ENCODE assay signal across 8 cellular contexts in the genomic region with DNA sequence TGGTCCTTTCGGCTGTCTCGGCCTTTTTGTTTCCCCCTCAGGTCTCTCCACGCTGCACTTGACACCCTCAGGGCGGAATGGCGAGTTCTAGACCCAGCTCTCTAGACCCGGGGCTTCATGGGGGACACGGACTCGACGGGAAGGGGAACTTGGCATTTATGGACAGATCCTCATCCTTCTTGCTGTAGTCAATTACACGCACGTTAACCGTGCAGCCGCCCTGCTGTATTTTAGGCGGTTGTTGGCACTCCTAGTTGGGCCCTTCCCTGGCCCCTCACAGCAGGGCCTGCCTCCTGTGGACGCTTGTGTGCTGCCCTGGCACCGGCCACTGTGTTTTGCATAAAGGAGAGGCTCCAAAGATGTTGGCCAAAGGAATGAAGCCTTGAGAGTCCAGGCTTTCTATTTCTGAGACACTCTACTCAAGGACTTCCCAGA. TPM values are rescaled to one million over a fixed set of nuclear protein-coding genes. Genes with fewer than 3 reads are reported as not detected.
DNase-seq lines count a peak whose midpoint lies in the region; ATAC-seq and TF ChIP-seq lines count a peak whose summit lies in the region.

No MANE protein-coding gene starts in this region.

- peak overlapping the region; percentile 8 to 84 for H3K18ac ChIP-seq in mesenchymal stem cell (ENCODE audit: low read depth in 1 of 2, low read length in 2 of 2)

- H2BK12ac ChIP-seq in mesenchymal stem cell (ENCODE audit: low read length in 2 of 2): peak overlapping the region in 1 of 2 experiments; percentile 29

- H2BK5ac ChIP-seq in mesenchymal stem cell (ENCODE audit: low read depth, low read length, poor library complexity, severe bottlenecking): no peak overlapping the region

- POLR2A ChIA-PET in BJ (lab: Charles Lee): no interaction called here

- H2BK120ac ChIP-seq in mesenchymal stem cell (ENCODE audit: low read depth, low read length): no peak overlapping the region

- TF ChIP-seq CTCF in BJ (IDR thresholded peaks at IDR 0.05; ENCODE audit: insufficient read depth, low read depth, low read length) (no peak), GM20000 (IDR thresholded peaks at IDR 0.05; ENCODE audit: extremely low read depth, missing control alignments) (no peak), tibial nerve (IDR thresholded peaks at IDR 0.05) (no peak)

- WGBS in mesenchymal stem cell: 43% methylated on average over 14 of the region's 16 CpGs
- WGBS in tibial nerve, 2 donors: 15 to 17% methylated on average over 10 to 16 of the region's 16 CpGs

- ATAC-seq in HG03097 (IDR thresholded peaks at IDR 0.05; ENCODE audit: low FRiP score, unreplicated experiment): no peak

- H3K9me3 ChIP-seq in SK-N-MC (ENCODE audit: low read depth, low read length) (no peaks in the 10 kb centered on the region), mesenchymal stem cell (ENCODE audit: control insufficient read depth, low read length) (no peaks in the 10 kb centered on the region), tibial nerve (no peaks in the 10 kb centered on the region)

- H3K4me1 ChIP-seq in mesenchymal stem cell (ENCODE audit: control insufficient read depth, insufficient read depth, low read depth, low read length): peaks cover 6% of the 10 kb centered on the region
- peaks cover 0 to 27% (median 7%) of the 10 kb centered on the region in 4 donors for H3K4me1 ChIP-seq in tibial nerve

- H3K9ac ChIP-seq in SK-N-MC (ENCODE audit: insufficient read length) (no peak overlapping the region), mesenchymal stem cell (ENCODE audit: low read length) (peak overlapping the region; percentile 99)

- TF ChIP-seq EP300 in tibial nerve (IDR thresholded peaks at IDR 0.05): no peak

- no peak for DNase-seq in BJ (ENCODE audit: low read depth)
- DNase-seq in GM20000 (ENCODE audit: low spot score): peak; percentile 35
- no peak for DNase-seq in SK-N-MC (ENCODE audit: low read depth, low spot score)
- DNase-seq in effector CD8-positive, alpha-beta T cell (lab: John Stamatoyannopoulos, UW): peak; percentile 14
- DNase-seq in mesenchymal stem cell: peak; percentile 28
- DNase-seq in tibial nerve (ENCODE audit: low spot score in 2 of 2): peak; percentile 17 to 36
- DNase-seq in GOT3 (lab: John Stamatoyannopoulos, UW): no peak

- peak overlapping the region; percentile 71 for H4K91ac ChIP-seq in mesenchymal stem cell (ENCODE audit: low read length)

- H4K8ac ChIP-seq in mesenchymal stem cell (ENCODE audit: low read length): peak overlapping the region; percentile 86

- H3K36me3 ChIP-seq in BJ (ENCODE audit: control insufficient read depth, insufficient read depth, low read length) (no peaks in the 10 kb centered on the region), SK-N-MC (ENCODE audit: insufficient read depth, low read length) (peaks cover 28% of the 10 kb centered on the region), mesenchymal stem cell (ENCODE audit: control insufficient read depth in 1 of 2, insufficient read depth in 2 of 2, low read depth in 1 of 2, low read length in 2 of 2) (peaks cover 0 to 7% of the 10 kb centered on the region in 2 experiments), tibial nerve (peaks cover 0 to under 1% (median 0%) of the 10 kb centered on the region in 3 donors)

- peak overlapping the region; percentile 49 for H3K4me2 ChIP-seq in mesenchymal stem cell (ENCODE audit: low read length, poor library complexity, severe bottlenecking)

- H3K4me3 ChIP-seq in BJ (ENCODE audit: low read depth, low read length): peak overlapping the region; percentile 95
- peak overlapping the region; percentile 100 for H3K4me3 ChIP-seq in SK-N-MC
- peak overlapping the region; percentile 94 to 95 for H3K4me3 ChIP-seq in mesenchymal stem cell (ENCODE audit: insufficient read depth in 1 of 2, low read depth in 1 of 2, low read length in 2 of 2)
- peak overlapping the region; percentile 76 to 89 (median 86) for H3K4me3 ChIP-seq in tibial nerve

- H2BK15ac ChIP-seq in mesenchymal stem cell (ENCODE audit: low read depth, poor library complexity, severe bottlenecking): peak overlapping the region; percentile 29

- no peak overlapping the region for H3K14ac ChIP-seq in mesenchymal stem cell (ENCODE audit: low read length in 2 of 2)

- H3K23ac ChIP-seq in mesenchymal stem cell (ENCODE audit: low read length in 2 of 2): no peak overlapping the region

- CTCF ChIA-PET in BJ (lab: Yijun Ruan, JAX): interaction anchor here (0.6 kb wide), 1 partner anchor 67 kb away, joined by 3 read pairs; no protein-coding TSS in a partner anchor

- H3K79me1 ChIP-seq in mesenchymal stem cell (replicated peaks; ENCODE audit: low read length, poor library complexity, severe bottlenecking): peaks cover 2% of the 10 kb centered on the region

- no peak overlapping the region for H2AK5ac ChIP-seq in mesenchymal stem cell (ENCODE audit: low read length, severe bottlenecking)

- H3K27ac ChIP-seq in SK-N-MC (no peak overlapping the region), mesenchymal stem cell (ENCODE audit: low read length, poor library complexity, severe bottlenecking) (no peak overlapping the region), tibial nerve (peak overlapping the region; percentile 90 to 98 (median 96))

- H2AFZ ChIP-seq in mesenchymal stem cell (ENCODE audit: low read depth, low read length): peak overlapping the region; percentile 96

- H3K4ac ChIP-seq in mesenchymal stem cell (ENCODE audit: low read depth in 1 of 2, low read length in 2 of 2): peak overlapping the region; percentile 20 to 54

- no peak for TF ChIP-seq POLR2A in tibial nerve (IDR thresholded peaks at IDR 0.05)

- H3K27me3 ChIP-seq in BJ (ENCODE audit: control insufficient read depth, insufficient read depth, low read length) (no peaks in the 10 kb centered on the region), mesenchymal stem cell (ENCODE audit: control insufficient read depth in 1 of 2, insufficient read depth in 1 of 2, low read length in 2 of 2) (no peaks in the 10 kb centered on the region), tibial nerve (no peaks in the 10 kb centered on the region)

RNA-seq across cellular contexts. Expression of gene BTG3, which starts 0.6 kb away (rescaled TPM):
- 23.6 and 38.9 TPM in 2 replicates for polyA plus RNA-seq in BJ (2011; rRNA removed)
- 3.1 and 7.9 TPM in 2 replicates for polyA minus RNA-seq in BJ (2011; rRNA and poly(A)+ RNA removed)
- 58.5 TPM for polyA plus RNA-seq in mesenchymal stem cell (2013, experiment 1 of 2)
- 59.0 TPM for polyA plus RNA-seq in mesenchymal stem cell (2013, experiment 2 of 2)
- total RNA-seq in tibial nerve: 10 to 100 TPM; 46.2 to 66.6 (median 49.9) TPM

Comparison
In these comparisons a context has a peak if more than half of its experiments do, and no peak if none do; other contexts are left out.
1. DNase-seq: peak in GM20000 (single experiment), effector CD8-positive, alpha-beta T cell (single experiment), mesenchymal stem cell (single experiment) and tibial nerve (2 of 2); none in BJ (single experiment), SK-N-MC (single experiment) and GOT3 (single experiment).
2. H3K27ac ChIP-seq: peak in tibial nerve (4 of 4); none in SK-N-MC (single experiment) and mesenchymal stem cell (single experiment).
3. Peak in every context shown above with its lines, with median percentiles within 50 percentile points of each other: H3K4me3 ChIP-seq.